ENCODE assay signal across 7 cellular contexts in genomic region chrX:110238259-110238658, GRCh38.
A peak's percentile ranks its signal among the peaks of the same experiment; 100 is the strongest.
DNase-seq lines count a peak whose midpoint lies in the region; ATAC-seq and TF ChIP-seq lines count a peak whose summit lies in the region.
"Not testable (repeated sequence)": the region's sequence is repeated elsewhere in the genome, so short reads cannot be mapped to it uniquely, and the experiment has no call there.

No MANE protein-coding gene starts in this region.

- not testable (repeated sequence) for H3K18ac ChIP-seq in IMR-90 (ENCODE audit: low read depth, low read length)

- intact Hi-C loops in IMR-90 (cut with micrococcal nuclease); activated CD8-positive, alpha-beta T cell treated with anti-CD3 and anti-CD28 coated beads for 36 hours (cut with micrococcal nuclease); colonic mucosa (cut with DNase I): not testable (repeated sequence)

- H3K4me2 ChIP-seq in IMR-90 (ENCODE audit: low read depth, low read length) = not testable (repeated sequence)

- in situ Hi-C loops in IMR-90 (cut with MboI; ENCODE audit: low sequenced_read_pairs) = not testable (repeated sequence)

- H4K5ac ChIP-seq in IMR-90 (ENCODE audit: low read depth, low read length) = not testable (repeated sequence)

- H3K9ac ChIP-seq in IMR-90 (ENCODE audit: low read depth, low read length); colonic mucosa (ENCODE audit: low read depth in 2 of 2, low read length in 2 of 2): not testable (repeated sequence)

- POLR2A ChIA-PET in IMR-90 (lab: Charles Lee; ENCODE audit: unreplicated experiment); activated CD8-positive, alpha-beta T cell treated with anti-CD3 and anti-CD28 coated beads for 36 hours (lab: Charles Lee): not testable (repeated sequence)

- H3K9me1 ChIP-seq in IMR-90 (ENCODE audit: insufficient read depth, low read length) = not testable (repeated sequence)

- TF ChIP-seq POLR2A in IMR-90 (IDR thresholded peaks at IDR 0.05; ENCODE audit: low read depth, low read length) = not testable (repeated sequence)

- H2AK5ac ChIP-seq in IMR-90 (ENCODE audit: low read depth, low read length) = not testable (repeated sequence)

- ATAC-seq in IMR-90 (ENCODE audit: low read depth) = peak; percentile 44
- not testable (repeated sequence) for ATAC-seq in activated CD8-positive, alpha-beta T cell treated with anti-CD3 and anti-CD28 coated beads for 36 hours

- not testable (repeated sequence) for H3K36me3 ChIP-seq in IMR-90 (ENCODE audit: control insufficient read depth, insufficient read depth, low read length); colonic mucosa

- dilution Hi-C loops in IMR-90 (cut with HindIII; ENCODE audit: low sequenced_read_pairs, unreplicated experiment) = not testable (repeated sequence)

- WGBS in IMR-90 (ENCODE audit: extremely low coverage in 2 of 2, insufficient read length in 1 of 2), 2 experiments = 67% methylated on average over 3 of the region's 5 CpGs; no CpG with 5 or more reads in 1 of the 2 experiments

- H2BK15ac ChIP-seq in IMR-90 (ENCODE audit: low read depth, low read length) = not testable (repeated sequence)

- DNase-seq in IMR-90 (peak; percentile 43), T-helper 9 cell (peak; percentile 32), activated gamma-delta T cell treated with Interleukin-2 at 50 U/mL for 16 hours (peak; percentile 32), colonic mucosa (peak; percentile 20), lung microvascular endothelial cell (ENCODE audit: low read depth in 2 of 2) (peak; percentile 13 to 53)
- peak; percentile 29 for DNase-seq in activated CD8-positive, alpha-beta T cell treated with anti-CD3 and anti-CD28 coated beads for 36 hours
- peak; percentile 15 to 18 for DNase-seq in stimulated activated CD4-positive, alpha-beta T cell treated with anti-CD3 and anti-CD28 coated beads, Interleukin-2, amount 100 ng/mL, for 24 hours

- H3K79me1 ChIP-seq in IMR-90 (ENCODE audit: low read depth in 1 of 2, low read length in 2 of 2) = not testable (repeated sequence)

- not testable (repeated sequence) for H3K4me1 ChIP-seq in IMR-90 (ENCODE audit: control insufficient read depth, insufficient read depth, low read length); colonic mucosa

- H3K23ac ChIP-seq in IMR-90 (ENCODE audit: low read depth, low read length) = not testable (repeated sequence)

- not testable (repeated sequence) for TF ChIP-seq CTCF in IMR-90 (conservative IDR thresholded peaks at IDR 0.05; ENCODE audit: low read depth, low read length); activated CD8-positive, alpha-beta T cell treated with anti-CD3 and anti-CD28 coated beads for 36 hours (IDR thresholded peaks at IDR 0.05); colonic mucosa (IDR thresholded peaks at IDR 0.05)

- H3K27me3 Mint-ChIP-seq in activated CD8-positive, alpha-beta T cell treated with anti-CD3 and anti-CD28 coated beads for 36 hours = not testable (repeated sequence)

- CTCF ChIA-PET in IMR-90 (lab: Yijun Ruan, JAX); activated CD8-positive, alpha-beta T cell treated with anti-CD3 and anti-CD28 coated beads for 36 hours (lab: Charles Lee): not testable (repeated sequence)

- peaks cover 28% of the 10 kb centered on the region for H3K36me3 Mint-ChIP-seq in activated CD8-positive, alpha-beta T cell treated with anti-CD3 and anti-CD28 coated beads for 36 hours (ENCODE audit: low read depth)

- H3K27ac ChIP-seq in IMR-90 (ENCODE audit: insufficient read depth, low read length); colonic mucosa: not testable (repeated sequence)

- not testable (repeated sequence) for H3K14ac ChIP-seq in IMR-90 (replicated peaks; ENCODE audit: low read depth, low read length)

- not testable (repeated sequence) for H2BK20ac ChIP-seq in IMR-90 (ENCODE audit: low read depth, low read length)

- not testable (repeated sequence) for TF ChIP-seq RAD21 in IMR-90 (IDR thresholded peaks at IDR 0.05; ENCODE audit: low read length)

- not testable (repeated sequence) for H2AFZ ChIP-seq in IMR-90 (replicated peaks; ENCODE audit: low read length, poor library complexity)

- not testable (repeated sequence) for H3K56ac ChIP-seq in IMR-90 (ENCODE audit: extremely low read depth, insufficient read depth, low read length)

- not testable (repeated sequence) for BruUV-seq in IMR-90 (replicated peaks; lab: Mats Ljungman, UMichigan)

- H4K91ac ChIP-seq in IMR-90 (ENCODE audit: insufficient read depth, low read depth, low read length) = not testable (repeated sequence)

- H3K9me3 ChIP-seq in IMR-90 (ENCODE audit: control insufficient read depth, insufficient read depth, low read length); colonic mucosa: not testable (repeated sequence)

- not testable (repeated sequence) for H3K4me3 Mint-ChIP-seq in activated CD8-positive, alpha-beta T cell treated with anti-CD3 and anti-CD28 coated beads for 36 hours

- not testable (repeated sequence) for H2BK120ac ChIP-seq in IMR-90 (ENCODE audit: low read depth, low read length)

- H3K4me1 Mint-ChIP-seq in activated CD8-positive, alpha-beta T cell treated with anti-CD3 and anti-CD28 coated beads for 36 hours (ENCODE audit: low read depth) = peaks cover 23% of the 10 kb centered on the region

- H3K9me3 Mint-ChIP-seq in activated CD8-positive, alpha-beta T cell treated with anti-CD3 and anti-CD28 coated beads for 36 hours = peaks cover 15% of the 10 kb centered on the region

- H3K4me3 ChIP-seq in IMR-90 (ENCODE audit: insufficient read depth, low read depth, low read length); colonic mucosa: not testable (repeated sequence)

- peak overlapping the region; percentile 52 for H3K27ac Mint-ChIP-seq in activated CD8-positive, alpha-beta T cell treated with anti-CD3 and anti-CD28 coated beads for 36 hours

- not testable (repeated sequence) for H2AK9ac ChIP-seq in IMR-90 (replicated peaks; ENCODE audit: low read depth, low read length, poor library complexity)

- H3K4ac ChIP-seq in IMR-90 (ENCODE audit: low read depth, low read length) = not testable (repeated sequence)

- not testable (repeated sequence) for H4K8ac ChIP-seq in IMR-90 (ENCODE audit: low read depth in 2 of 2, low read length in 2 of 2)

- H2BK5ac ChIP-seq in IMR-90 (ENCODE audit: low read depth, low read length, poor library complexity, severe bottlenecking) = not testable (repeated sequence)

- not testable (repeated sequence) for H3K27me3 ChIP-seq in IMR-90 (ENCODE audit: control insufficient read depth, insufficient read depth, low read length); colonic mucosa

- not testable (repeated sequence) for H4K20me1 ChIP-seq in IMR-90 (ENCODE audit: insufficient read depth, low read length)
